ENCODE assay signal across 7 cellular contexts in genomic region chr3:130144336-130144665, GRCh38.
A peak's percentile ranks its signal among the peaks of the same experiment; 100 is the strongest.
DNase-seq lines count a peak whose midpoint lies in the region; ATAC-seq and TF ChIP-seq lines count a peak whose summit lies in the region.
"Not testable (repeated sequence)": the region's sequence is repeated elsewhere in the genome, so short reads cannot be mapped to it uniquely, and the experiment has no call there.

No MANE protein-coding gene starts in this region.

- H2BK120ac ChIP-seq in trophoblast cell (ENCODE audit: insufficient read depth, low read length, poor library complexity) = not testable (repeated sequence)

- not testable (repeated sequence) for H2AK5ac ChIP-seq in trophoblast cell (ENCODE audit: low read length)

- not testable (repeated sequence) for H3K4me3 ChIP-seq in PC-3 (ENCODE audit: low read length); colonic mucosa; lower lobe of right lung; trophoblast cell (ENCODE audit: low read depth, low read length); transverse colon

- 0 out of 2 replicates have a peak overlapping the region, but pooled peaks have one; percentile 42 for H2AFZ ChIP-seq in PC-3 (ENCODE audit: low read length)
- not testable (repeated sequence) for H2AFZ ChIP-seq in trophoblast cell (ENCODE audit: insufficient read depth, low read length, poor library complexity)

- TF ChIP-seq CTCF in PC-3 (conservative IDR thresholded peaks at IDR 0.05; ENCODE audit: low read depth, low read length); colonic mucosa (IDR thresholded peaks at IDR 0.05); lower lobe of right lung (IDR thresholded peaks at IDR 0.05); transverse colon (IDR thresholded peaks at IDR 0.05): not testable (repeated sequence)

- H3K79me2 ChIP-seq in PC-3 (ENCODE audit: low read length); trophoblast cell (ENCODE audit: control insufficient read depth, insufficient read depth, low read length, poor library complexity): not testable (repeated sequence)

- not testable (repeated sequence) for H4K12ac ChIP-seq in trophoblast cell (ENCODE audit: low read depth, low read length)

- DNase-seq in DMS53 (lab: John Stamatoyannopoulos, UW) (peak; percentile 79), LoVo (ENCODE audit: low spot score) (peak; percentile 1), PC-3 (peak; percentile 55), colonic mucosa (peak; percentile 27), lower lobe of right lung (peak; percentile 68), trophoblast cell (peak; percentile 66 to 84), transverse colon (peak; percentile 34)

- intact Hi-C loops in PC-3 (cut with micrococcal nuclease); colonic mucosa (cut with DNase I); lower lobe of right lung (cut with DNase I); transverse colon (cut with DNase I; ENCODE audit: low total_unique reads): not testable (repeated sequence)

- not testable (repeated sequence) for H4K20me1 ChIP-seq in PC-3 (ENCODE audit: low read length)

- POLR2A ChIA-PET in PC-3 (lab: Charles Lee; ENCODE audit: unreplicated experiment) = not testable (repeated sequence)

- CTCF ChIA-PET in PC-3 (lab: Charles Lee) = not testable (repeated sequence)

- in situ Hi-C loops in transverse colon (cut with MboI; ENCODE audit: low pct_ligation_motif_present in 1 of 4, low pct_unique_long_range_greater_than_20kb in 1 of 4, low sequenced_read_pairs in 3 of 4) = not testable (repeated sequence)

- not testable (repeated sequence) for H3K36me3 ChIP-seq in PC-3 (ENCODE audit: low read depth, low read length); colonic mucosa; lower lobe of right lung; trophoblast cell (ENCODE audit: control insufficient read depth in 1 of 2, insufficient read depth in 2 of 2, low read length in 2 of 2); transverse colon

- H3K9me3 ChIP-seq in PC-3 (ENCODE audit: low read length); colonic mucosa; lower lobe of right lung; trophoblast cell (ENCODE audit: insufficient read depth, low read depth, low read length); transverse colon: not testable (repeated sequence)

- not testable (repeated sequence) for H3K18ac ChIP-seq in trophoblast cell (ENCODE audit: low read length)

- ATAC-seq in PC-3, lower lobe of right lung: not testable (repeated sequence)

- H3K27ac ChIP-seq in PC-3 (ENCODE audit: low read length); colonic mucosa; trophoblast cell (ENCODE audit: low read depth, low read length); transverse colon: not testable (repeated sequence)
- H3K27ac ChIP-seq in lower lobe of right lung = peak overlapping the region; percentile 41

- H3K23ac ChIP-seq in trophoblast cell (ENCODE audit: low read length) = not testable (repeated sequence)

- H3K4me1 ChIP-seq in PC-3 (ENCODE audit: insufficient read depth, low read length); colonic mucosa; lower lobe of right lung; trophoblast cell (ENCODE audit: control insufficient read depth in 1 of 2, insufficient read depth in 2 of 2, low read length in 2 of 2); transverse colon: not testable (repeated sequence)

- not testable (repeated sequence) for TF ChIP-seq POLR2A in transverse colon (IDR thresholded peaks at IDR 0.05)

- H2BK12ac ChIP-seq in trophoblast cell (ENCODE audit: low read length) = not testable (repeated sequence)

- H3F3A ChIP-seq in PC-3 (ENCODE audit: low read length, unreplicated experiment) = not testable (repeated sequence)

- not testable (repeated sequence) for H3K9me2 ChIP-seq in PC-3 (replicated peaks; ENCODE audit: low read length)

- not testable (repeated sequence) for BruUV-seq in PC-3 (replicated peaks; lab: Mats Ljungman, UMichigan)

- H3K27me3 ChIP-seq in PC-3 (ENCODE audit: low read length); colonic mucosa; lower lobe of right lung (ENCODE audit: low read depth); trophoblast cell (ENCODE audit: insufficient read depth, low read length); transverse colon: not testable (repeated sequence)

- not testable (repeated sequence) for TF ChIP-seq EP300 in transverse colon (IDR thresholded peaks at IDR 0.05; ENCODE audit: low read depth)

- not testable (repeated sequence) for H4K91ac ChIP-seq in trophoblast cell (ENCODE audit: low read depth, low read length)

- H3K4me2 ChIP-seq in PC-3 (ENCODE audit: low read length) = peak overlapping the region; percentile 49; the same call in 1 of the 2 replicates
- not testable (repeated sequence) for H3K4me2 ChIP-seq in trophoblast cell (ENCODE audit: low read length)

- not testable (repeated sequence) for H4K8ac ChIP-seq in trophoblast cell (ENCODE audit: low read depth, low read length)

- H2BK5ac ChIP-seq in trophoblast cell (ENCODE audit: low read depth, low read length, poor library complexity) = not testable (repeated sequence)

- H3K9ac ChIP-seq in PC-3 (ENCODE audit: low read length); colonic mucosa (ENCODE audit: low read depth in 2 of 2, low read length in 2 of 2); trophoblast cell (ENCODE audit: low read length): not testable (repeated sequence)

- not testable (repeated sequence) for H3K4ac ChIP-seq in trophoblast cell (ENCODE audit: low read depth, low read length)

- H3K79me1 ChIP-seq in trophoblast cell (ENCODE audit: low read length) = not testable (repeated sequence)

- not testable (repeated sequence) for H3K14ac ChIP-seq in trophoblast cell (ENCODE audit: low read length)

- WGBS in trophoblast cell (ENCODE audit: extremely low coverage, insufficient coverage, insufficient read length) = no CpG with 5 or more reads among the region's 9 CpGs
- 81% methylated on average over 9 of the region's 9 CpGs; no CpG with 5 or more reads in 1 of the 2 donors for WGBS in transverse colon (ENCODE audit: low coverage in 1 of 2), 2 donors

Comparison
In these comparisons a context has a peak if more than half of its experiments do, and no peak if none do; other contexts are left out.
1. DNase-seq: peak in every context shown above with its lines; median percentile 79 in DMS53; 75 in trophoblast cell; 68 in lower lobe of right lung; 55 in PC-3; 34 in transverse colon; 27 in colonic mucosa; 1 in LoVo.